14 cellular contexts compared by ENCODE assay signal in genomic region chr9:33138768-33139167, GRCh38. TPM values are rescaled to one million over a fixed set of nuclear protein-coding genes. Genes with fewer than 3 reads are reported as not detected.
DNase-seq lines count a peak whose midpoint lies in the region; ATAC-seq and TF ChIP-seq lines count a peak whose summit lies in the region.
"Had no signal": no experiment of that assay in that cellular context is flagged by ENCODE, and none has a peak within 500 bp of the region (broad histone marks: within the 10 kb centered on the region; RNA-seq: fewer than 3 reads in every experiment).

No MANE protein-coding gene starts in this region.

- POLR2A ChIA-PET in naive thymus-derived CD4-positive, alpha-beta T cell (lab: Charles Lee), result interaction anchor here (1.1 to 8.9 kb wide), 2 partner anchors 22 to 29 kb away, joined by 7 to 92 read pairs; partner anchors contain the start of gene B4GALT1

- no peaks in the 10 kb centered on the region for H3K9me3 Mint-ChIP-seq in activated T-helper 17 cell treated with anti-CD3 and anti-CD28 coated beads, Interleukin-2, amount 50 U/mL, for 72 hours
- H3K9me3 Mint-ChIP-seq in naive thymus-derived CD4-positive, alpha-beta T cell, result no peaks in the 10 kb centered on the region

- H3K36me3 ChIP-seq in heart right ventricle (peaks cover 0 to 15% (median 4%) of the 10 kb centered on the region in 9 donors), upper lobe of right lung (peaks cover 15% of the 10 kb centered on the region)
- H3K36me3 ChIP-seq in naive thymus-derived CD4-positive, alpha-beta T cell (ENCODE audit: control insufficient read depth in 2 of 3, insufficient read depth in 3 of 3, low read length in 3 of 3), result peaks cover 0 to 15% (median 0%) of the 10 kb centered on the region in 3 experiments
- H3K36me3 ChIP-seq: BE2C had no signal

- ATAC-seq in heart right ventricle (no peak), left ventricle myocardium superior (no peak), upper lobe of right lung (no peak), GM19395 (IDR thresholded peaks at IDR 0.05; ENCODE audit: unreplicated experiment) (no peak), HG02970 (IDR thresholded peaks at IDR 0.05; ENCODE audit: low FRiP score, unreplicated experiment) (no peak)
- ATAC-seq in activated T-helper 17 cell treated with anti-CD3 and anti-CD28 coated beads, Interleukin-2, amount 50 U/mL, for 72 hours (replicated peaks), result no peak
- no peak for ATAC-seq in naive thymus-derived CD4-positive, alpha-beta T cell
- ATAC-seq: activated CD4-positive, CD25-positive, alpha-beta regulatory T cell treated with anti-CD3 and anti-CD28 coated beads, Interleukin-2, amount 50 U/mL, for 24 hours had no signal

- WGBS in heart right ventricle, 2 donors, result 89 to 91% methylated on average over 7 of the region's 7 CpGs

- TF ChIP-seq CTCF in heart right ventricle (IDR thresholded peaks at IDR 0.05), result no peak
- no peak for TF ChIP-seq CTCF in upper lobe of right lung (IDR thresholded peaks at IDR 0.05)
- no peak for TF ChIP-seq CTCF in GM13977 (IDR thresholded peaks at IDR 0.05; ENCODE audit: extremely low read depth, insufficient read depth, missing control alignments)

- CTCF ChIA-PET in naive thymus-derived CD4-positive, alpha-beta T cell (lab: Charles Lee), result no interaction called here

- H3K9me3 ChIP-seq in heart right ventricle, result no peaks in the 10 kb centered on the region
- H3K9me3 ChIP-seq in naive thymus-derived CD4-positive, alpha-beta T cell (ENCODE audit: control insufficient read depth in 2 of 3, low read length in 3 of 3), result no peaks in the 10 kb centered on the region
- H3K9me3 ChIP-seq in upper lobe of right lung, result no peaks in the 10 kb centered on the region
- H3K9me3 ChIP-seq: BE2C had no signal

- no peaks in the 10 kb centered on the region for H3K27me3 Mint-ChIP-seq in activated T-helper 17 cell treated with anti-CD3 and anti-CD28 coated beads, Interleukin-2, amount 50 U/mL, for 72 hours
- no peaks in the 10 kb centered on the region for H3K27me3 Mint-ChIP-seq in naive thymus-derived CD4-positive, alpha-beta T cell

- peak overlapping the region in 6 of 10 donors; percentile 67 to 86 (median 76) for H3K27ac ChIP-seq in heart right ventricle
- H3K27ac ChIP-seq in naive thymus-derived CD4-positive, alpha-beta T cell (ENCODE audit: low read depth, low read length), result no peak overlapping the region
- peak overlapping the region; percentile 77 for H3K27ac ChIP-seq in upper lobe of right lung
- H3K27ac ChIP-seq: SK-N-MC had no signal

- in situ Hi-C loops in GM13977 (cut with MboI; ENCODE audit: low pct_unique_long_range_greater_than_20kb, low sequenced_read_pairs, unreplicated experiment), result no loop called here

- H3K4me1 Mint-ChIP-seq in activated T-helper 17 cell treated with anti-CD3 and anti-CD28 coated beads, Interleukin-2, amount 50 U/mL, for 72 hours, result peaks cover 50% of the 10 kb centered on the region
- H3K4me1 Mint-ChIP-seq in naive thymus-derived CD4-positive, alpha-beta T cell, result peaks cover 68 to 86% (median 78%) of the 10 kb centered on the region in 7 donors

- H3K4me3 Mint-ChIP-seq in activated T-helper 17 cell treated with anti-CD3 and anti-CD28 coated beads, Interleukin-2, amount 50 U/mL, for 72 hours, result peak overlapping the region; percentile 17
- peak overlapping the region; percentile 3 to 69 (median 42) for H3K4me3 Mint-ChIP-seq in naive thymus-derived CD4-positive, alpha-beta T cell

- intact Hi-C loops in heart right ventricle (cut with DNase I), result no loop called here
- intact Hi-C loops in left ventricle myocardium superior (cut with micrococcal nuclease), result no loop called here
- intact Hi-C loops in naive thymus-derived CD4-positive, alpha-beta T cell (cut with micrococcal nuclease), result no loop called here
- intact Hi-C loops in upper lobe of right lung (cut with DNase I), result no loop called here

- no peak overlapping the region for H3K4me3 ChIP-seq in heart right ventricle
- no peak overlapping the region for H3K4me3 ChIP-seq in naive thymus-derived CD4-positive, alpha-beta T cell (ENCODE audit: low read length)
- no peak overlapping the region for H3K4me3 ChIP-seq in upper lobe of right lung
- H3K4me3 ChIP-seq: SK-N-MC had no signal

- H3K27me3 ChIP-seq in heart right ventricle (no peaks in the 10 kb centered on the region), upper lobe of right lung (no peaks in the 10 kb centered on the region)
- H3K27me3 ChIP-seq in naive thymus-derived CD4-positive, alpha-beta T cell (ENCODE audit: control insufficient read depth in 2 of 2, insufficient read depth in 2 of 2, low read length in 2 of 2), result no peaks in the 10 kb centered on the region
- H3K27me3 ChIP-seq: BE2C had no signal

- H3K27ac Mint-ChIP-seq in activated T-helper 17 cell treated with anti-CD3 and anti-CD28 coated beads, Interleukin-2, amount 50 U/mL, for 72 hours, result peak overlapping the region; percentile 78
- peak overlapping the region; percentile 21 to 98 (median 84) for H3K27ac Mint-ChIP-seq in naive thymus-derived CD4-positive, alpha-beta T cell

- peaks cover 16% of the 10 kb centered on the region for H3K36me3 Mint-ChIP-seq in activated T-helper 17 cell treated with anti-CD3 and anti-CD28 coated beads, Interleukin-2, amount 50 U/mL, for 72 hours (ENCODE audit: low read depth)
- peaks cover under 1 to 11% (median 2%) of the 10 kb centered on the region in 5 donors for H3K36me3 Mint-ChIP-seq in naive thymus-derived CD4-positive, alpha-beta T cell

- H3K4me1 ChIP-seq in heart right ventricle (peaks cover 68 to 100% (median 98%) of the 10 kb centered on the region in 9 donors), upper lobe of right lung (peaks cover 89% of the 10 kb centered on the region)
- H3K4me1 ChIP-seq in naive thymus-derived CD4-positive, alpha-beta T cell (ENCODE audit: control insufficient read depth in 2 of 2, insufficient read depth in 2 of 2, low read length in 2 of 2), result peaks cover 63 to 84% of the 10 kb centered on the region in 2 donors
- H3K4me1 ChIP-seq: BE2C had no signal

- DNase-seq in heart right ventricle (no peak), left ventricle myocardium superior (no peak), upper lobe of right lung (no peak), GM13977 (ENCODE audit: low spot score) (no peak)
- no peak for DNase-seq in naive thymus-derived CD4-positive, alpha-beta T cell
- DNase-seq: amniotic stem cell, BE2C, kidney, NCI-H187 treated with DMSO at 0.1 percent for 48 hours had no signal

RNA-seq across cellular contexts. Expression of gene B4GALT1, which starts 28.4 kb away (rescaled TPM):
- total RNA-seq in heart right ventricle, result 100 to 1,000 TPM in 1 of 10 donors, 10 to 100 TPM in 9; 30.0 to 117 (median 43.1) TPM
- polyA plus RNA-seq in heart right ventricle, result 10 to 100 TPM; 14.8 to 29.0 TPM
- total RNA-seq in left ventricle myocardium superior, result 42.5 TPM
- 10 to 100 TPM; 45.4 to 57.9 TPM for total RNA-seq in activated T-helper 17 cell treated with anti-CD3 and anti-CD28 coated beads, Interleukin-2, amount 50 U/mL, for 72 hours
- total RNA-seq in naive thymus-derived CD4-positive, alpha-beta T cell, result 10 to 100 TPM; 40.7 to 86.2 (median 45.6) TPM
- polyA plus RNA-seq in naive thymus-derived CD4-positive, alpha-beta T cell, result 10 to 100 TPM; 12.9 to 16.4 TPM
- 80.1 TPM for total RNA-seq in upper lobe of right lung
